Comparison of ENCODE assay signal across 11 cellular contexts in genomic region chr15:101183226-101183925, GRCh38.
DNase-seq lines count a peak whose midpoint lies in the region; ATAC-seq, FAIRE-seq and TF ChIP-seq lines count a peak whose summit lies in the region.
"Had no signal": no experiment of that assay in that cellular context is flagged by ENCODE, and none has a peak within 500 bp of the region (broad histone marks: within the 10 kb centered on the region; RNA-seq: fewer than 3 reads in every experiment).

No MANE protein-coding gene starts in this region.

- H3K9me2 ChIP-seq in SK-N-SH: no peaks in the 10 kb centered on the region

- CTCF ChIA-PET in endothelial cell of umbilical vein (lab: Charles Lee) (interaction anchor here (0.8 to 1.6 kb wide), 7 partner anchors 9 to 68 kb away, joined by 3 to 9 read pairs (median 4); partner anchors contain the start of gene CHSY1), SK-N-SH (lab: Yijun Ruan, JAX) (interaction anchor here (1.5 kb wide), 1 partner anchor 13 kb away, joined by 3 read pairs; no protein-coding TSS in a partner anchor)

- H3K36me3 ChIP-seq in endothelial cell of umbilical vein (ENCODE audit: control insufficient read depth in 2 of 2, extremely low read depth in 1 of 2, insufficient read depth in 2 of 2, low read length in 2 of 2) (peaks cover 0 to 2% of the 10 kb centered on the region in 2 experiments), stomach (peaks cover 0 to 15% (median 8%) of the 10 kb centered on the region in 4 donors), SK-N-SH (replicated peaks in 1 of 2; ENCODE audit: control insufficient read depth in 1 of 2, insufficient read depth in 2 of 2, low read length in 1 of 2) (peaks cover 18 to 19% of the 10 kb centered on the region in 2 experiments)

- 72 to 81% (median 78%) methylated on average over 9 of the region's 9 CpGs for WGBS in stomach, 5 donors
- WGBS in SK-N-SH (ENCODE audit: low lambda C conversion rate): 87% methylated on average over 9 of the region's 9 CpGs

- TF ChIP-seq CTCF in endothelial cell of umbilical vein (IDR thresholded peaks at IDR 0.05; ENCODE audit: extremely low read depth in 1 of 2, insufficient read depth in 1 of 2, low read depth in 1 of 2, low read length in 2 of 2) (no peak), stomach (IDR thresholded peaks at IDR 0.05) (no peak), SK-N-SH (IDR thresholded peaks at IDR 0.05) (no peak)

- intact Hi-C loops in endothelial cell of umbilical vein (cut with micrococcal nuclease): loop anchor here (1.0 to 10.0 kb wide), 4 partner anchors 16 to 279 kb away; partner anchors contain the start of gene CHSY1
- intact Hi-C loops in stomach (cut with DNase I; ENCODE audit: low total_unique reads): no loop called here

- BruUV-seq in endothelial cell of umbilical vein (replicated peaks; lab: Mats Ljungman, UMichigan): no TSS peak

- H3K79me2 ChIP-seq in endothelial cell of umbilical vein (ENCODE audit: control insufficient read depth, insufficient read depth, low read length) (peaks cover 59% of the 10 kb centered on the region), SK-N-SH (ENCODE audit: insufficient read depth) (peaks cover 86% of the 10 kb centered on the region)

- FAIRE-seq in endothelial cell of umbilical vein (lab: Jason Lieb, UNC): peak; percentile 49
- FAIRE-seq: frontal cortex had no signal

- H3K9ac ChIP-seq in endothelial cell of umbilical vein (replicated peaks; ENCODE audit: extremely low read depth, insufficient read depth, low read length) (peak overlapping the region; percentile 14), SK-N-SH (no peak overlapping the region)

- H3K27ac ChIP-seq in endothelial cell of umbilical vein (ENCODE audit: insufficient read depth, low read depth, low read length) (peak overlapping the region; percentile 57), stomach (peak overlapping the region in 3 of 5 donors; percentile 23 to 55 (median 52)), SK-N-SH (ENCODE audit: low read depth in 2 of 2, low read length in 1 of 2) (no peak overlapping the region)
- H3K27ac ChIP-seq: VCaP had no signal

- DNase-seq in activated naive CD8-positive, alpha-beta T cell treated with anti-CD3 and anti-CD28 coated beads for 36 hours: no peak
- peak; percentile 90 for DNase-seq in endothelial cell of umbilical vein (ENCODE audit: low read depth, low spot score)
- DNase-seq in lung microvascular endothelial cell (ENCODE audit: low read depth in 2 of 2): peak; percentile 83 to 88
- DNase-seq in stomach: no peak
- no peak for DNase-seq in SK-N-SH
- DNase-seq in iPS-NIHi11 (ENCODE audit: low spot score): no peak

- H3K4me2 ChIP-seq in endothelial cell of umbilical vein (ENCODE audit: insufficient read depth, low read length): peak overlapping the region; percentile 46
- H3K4me2 ChIP-seq in SK-N-SH: no peak overlapping the region

- H3K9me3 Mint-ChIP-seq in activated naive CD8-positive, alpha-beta T cell (ENCODE audit: low read depth): no peaks in the 10 kb centered on the region
- H3K9me3 Mint-ChIP-seq in activated naive CD8-positive, alpha-beta T cell treated with anti-CD3 and anti-CD28 coated beads for 36 hours: no peaks in the 10 kb centered on the region

- no peaks in the 10 kb centered on the region for H3K9me1 ChIP-seq in endothelial cell of umbilical vein (replicated peaks; ENCODE audit: control insufficient read depth, extremely low read depth, insufficient read depth, low read length)

- dilution Hi-C loops in endothelial cell of umbilical vein (cut with MboI; ENCODE audit: extremely low pct_ligation_motif_present, low sequenced_read_pairs): no loop called here

- H3K9me3 ChIP-seq in endothelial cell of umbilical vein (replicated peaks; ENCODE audit: control insufficient read depth, insufficient read depth, low read length): no peaks in the 10 kb centered on the region
- H3K9me3 ChIP-seq in stomach: no peaks in the 10 kb centered on the region
- no peaks in the 10 kb centered on the region for H3K9me3 ChIP-seq in SK-N-SH

- TF ChIP-seq EP300 in stomach (IDR thresholded peaks at IDR 0.05) (no peak), SK-N-SH (IDR thresholded peaks at IDR 0.05; ENCODE audit: borderline replicate concordance in 1 of 2, low read depth in 1 of 2, low read length in 1 of 2) (no peak)

- H3F3A ChIP-seq in SK-N-SH (replicated peaks; ENCODE audit: insufficient read depth): peaks cover 5% of the 10 kb centered on the region

- no peak for TF ChIP-seq POLR2A in endothelial cell of umbilical vein (IDR thresholded peaks at IDR 0.05; ENCODE audit: low read depth, low read length)
- TF ChIP-seq POLR2A in stomach (IDR thresholded peaks at IDR 0.05): no peak
- no peak for TF ChIP-seq POLR2A in GM18505 (IDR thresholded peaks at IDR 0.05; ENCODE audit: borderline replicate concordance, extremely low read depth, insufficient read depth, insufficient read length)

- H3K4me1 Mint-ChIP-seq in activated naive CD8-positive, alpha-beta T cell (ENCODE audit: low read depth): peaks cover 62% of the 10 kb centered on the region
- H3K4me1 Mint-ChIP-seq in activated naive CD8-positive, alpha-beta T cell treated with anti-CD3 and anti-CD28 coated beads for 36 hours: peaks cover 58% of the 10 kb centered on the region

- H3K27ac Mint-ChIP-seq in activated naive CD8-positive, alpha-beta T cell: peak overlapping the region; percentile 82
- H3K27ac Mint-ChIP-seq in activated naive CD8-positive, alpha-beta T cell treated with anti-CD3 and anti-CD28 coated beads for 36 hours: no peak overlapping the region

- H3K27me3 ChIP-seq in endothelial cell of umbilical vein (ENCODE audit: control insufficient read depth in 2 of 2, insufficient read depth in 2 of 2, low read length in 2 of 2) (no peaks in the 10 kb centered on the region), stomach (no peaks in the 10 kb centered on the region), SK-N-SH (ENCODE audit: insufficient read depth) (no peaks in the 10 kb centered on the region)
- H3K27me3 ChIP-seq: dorsolateral prefrontal cortex had no signal

- H3K36me3 Mint-ChIP-seq in activated naive CD8-positive, alpha-beta T cell: peaks cover 21% of the 10 kb centered on the region
- peaks cover 45% of the 10 kb centered on the region for H3K36me3 Mint-ChIP-seq in activated naive CD8-positive, alpha-beta T cell treated with anti-CD3 and anti-CD28 coated beads for 36 hours

- H4K20me1 ChIP-seq in endothelial cell of umbilical vein (replicated peaks; ENCODE audit: control insufficient read depth, extremely low read depth, insufficient read depth, low read length) (no peaks in the 10 kb centered on the region), SK-N-SH (ENCODE audit: insufficient read depth) (peaks cover 43% of the 10 kb centered on the region)

- peaks cover 49% of the 10 kb centered on the region for H3K4me1 ChIP-seq in endothelial cell of umbilical vein (ENCODE audit: control insufficient read depth, extremely low read depth, insufficient read depth, low read length)
- H3K4me1 ChIP-seq in stomach: peaks cover 35 to 95% (median 56%) of the 10 kb centered on the region in 4 donors
- peaks cover 17 to 24% of the 10 kb centered on the region in 2 experiments; a peak in 3 of 4 replicates for H3K4me1 ChIP-seq in SK-N-SH (ENCODE audit: control insufficient read depth in 1 of 2, insufficient read depth in 2 of 2, low read depth in 1 of 2, low read length in 1 of 2)

- H3K4me3 ChIP-seq in endothelial cell of umbilical vein (replicated peaks in 1 of 3; ENCODE audit: insufficient read depth in 1 of 3, low read depth in 1 of 3, low read length in 3 of 3): peak overlapping the region in 1 of 3 experiments; percentile 8
- H3K4me3 ChIP-seq in stomach: no peak overlapping the region
- no peak overlapping the region for H3K4me3 ChIP-seq in SK-N-SH (ENCODE audit: low read depth in 2 of 2, low read length in 1 of 2)

- POLR2A ChIA-PET in endothelial cell of umbilical vein (lab: Charles Lee): interaction anchor here (0.8 to 1.4 kb wide), 3 partner anchors 15 to 68 kb away, joined by 4 to 8 read pairs (median 4); partner anchors contain the start of gene CHSY1
- POLR2A ChIA-PET in SK-N-SH (lab: Yijun Ruan, JAX): no interaction called here

- TF ChIP-seq RAD21 in SK-N-SH (IDR thresholded peaks at IDR 0.05; ENCODE audit: low read length): no peak

- no peaks in the 10 kb centered on the region for H3K27me3 Mint-ChIP-seq in activated naive CD8-positive, alpha-beta T cell
- no peaks in the 10 kb centered on the region for H3K27me3 Mint-ChIP-seq in activated naive CD8-positive, alpha-beta T cell treated with anti-CD3 and anti-CD28 coated beads for 36 hours

- no peak overlapping the region for H2AFZ ChIP-seq in endothelial cell of umbilical vein (ENCODE audit: low read depth, low read length)
- H2AFZ ChIP-seq in SK-N-SH (ENCODE audit: low read depth): no peak overlapping the region

- no peak for ATAC-seq in GM18505 (IDR thresholded peaks at IDR 0.05; ENCODE audit: unreplicated experiment)

- no peak overlapping the region for H3K4me3 Mint-ChIP-seq in activated naive CD8-positive, alpha-beta T cell
- no peak overlapping the region for H3K4me3 Mint-ChIP-seq in activated naive CD8-positive, alpha-beta T cell treated with anti-CD3 and anti-CD28 coated beads for 36 hours

TF ChIP-seq in endothelial cell of umbilical vein, 7 proteins besides CTCF, POLR2A, EP300 and RAD21 (continues in another document):
- TF ChIP-seq MAX (IDR thresholded peaks at IDR 0.05; ENCODE audit: insufficient read depth, insufficient read length) (peak; percentile 93), EZH2 (IDR thresholded peaks at IDR 0.05; ENCODE audit: borderline replicate concordance, low read depth, low read length, severe bottlenecking) (no peak), GATA2 (IDR thresholded peaks at IDR 0.05; ENCODE audit: insufficient read depth, insufficient read length, low read depth, low read length) (peak; percentile 53), POLR2AphosphoS5 (IDR thresholded peaks at IDR 0.05; ENCODE audit: insufficient read depth, low read depth, low read length) (no peak), FOS (IDR thresholded peaks at IDR 0.05; ENCODE audit: borderline replicate concordance, insufficient read depth, low read length) (no peak)

TF ChIP-seq in SK-N-SH, 30 proteins besides CTCF, POLR2A, EP300 and RAD21 (continues in another document):
- TF ChIP-seq FOXJ3 (CRISPR knock-in tag; IDR thresholded peaks at IDR 0.05) (no peak), MEF2A (IDR thresholded peaks at IDR 0.05; ENCODE audit: borderline replicate concordance, low read depth) (no peak), FOSL2 (IDR thresholded peaks at IDR 0.05; ENCODE audit: borderline replicate concordance, low read depth) (no peak), JUND (IDR thresholded peaks at IDR 0.05) (no peak), SIN3A (IDR thresholded peaks at IDR 0.05; ENCODE audit: borderline replicate concordance, low read depth, low read length) (no peak)

Comparison
In these comparisons a context has a peak if more than half of its experiments do, and no peak if none do; other contexts are left out.
1. DNase-seq: peak in endothelial cell of umbilical vein (single experiment) and lung microvascular endothelial cell (2 of 2); none in activated naive CD8-positive, alpha-beta T cell treated with anti-CD3 and anti-CD28 coated beads for 36 hours (single experiment), stomach (single experiment), SK-N-SH (single experiment) and iPS-NIHi11 (single experiment).
2. H3K27ac ChIP-seq: peak in endothelial cell of umbilical vein (single experiment) and stomach (3 of 5); none in SK-N-SH (0 of 2).